Comparison of ENCODE assay signal across 8 cellular contexts in the genomic region with DNA sequence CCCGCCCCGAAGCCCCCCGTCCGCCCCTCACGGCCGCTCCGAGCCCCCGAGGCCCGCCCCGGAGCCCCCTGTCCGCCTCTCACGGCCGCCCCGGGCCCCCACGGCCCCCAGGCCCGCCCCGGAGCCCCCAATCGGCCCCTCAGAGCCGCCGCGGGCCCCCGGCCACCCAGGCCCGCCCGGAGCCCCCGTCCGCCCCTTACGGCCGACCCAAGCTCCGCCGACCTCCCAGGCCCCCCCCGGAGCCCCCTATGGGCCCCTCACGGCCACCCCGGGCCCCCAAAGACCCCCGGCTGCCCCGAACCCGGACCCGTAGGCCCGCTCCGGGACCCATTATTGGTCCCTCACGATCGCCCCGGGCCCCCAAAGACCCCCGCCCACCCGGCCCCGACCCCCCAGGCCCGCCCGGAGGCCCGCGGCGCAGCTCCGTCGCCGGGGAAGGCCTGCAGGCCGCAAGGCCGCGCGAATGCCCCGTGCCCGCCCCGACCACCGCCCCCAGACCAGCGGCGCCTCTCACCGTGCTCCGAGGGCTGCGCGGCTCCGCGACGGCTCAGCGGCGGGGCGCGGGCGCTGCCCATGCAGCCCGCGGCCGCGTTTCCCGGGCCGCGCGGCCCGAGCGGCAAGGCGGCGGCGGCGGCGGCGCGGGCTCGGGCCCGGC. TPM values are rescaled to one million over a fixed set of nuclear protein-coding genes. Genes with fewer than 3 reads are reported as not detected.
DNase-seq lines count a peak whose midpoint lies in the region; ATAC-seq and TF ChIP-seq lines count a peak whose summit lies in the region.

No MANE protein-coding gene starts in this region.

- no peak overlapping the region for H2BK20ac ChIP-seq in H9 (ENCODE audit: low read depth, low read length, poor library complexity, severe bottlenecking)

- no peak for TF ChIP-seq POLR2A in spleen (IDR thresholded peaks at IDR 0.05)

- no peak overlapping the region for H4K5ac ChIP-seq in H9 (ENCODE audit: insufficient read length, low read depth, low read length)

- TF ChIP-seq CTCF in H9 (conservative IDR thresholded peaks at IDR 0.05) = no peak
- TF ChIP-seq CTCF in hepatocyte (IDR thresholded peaks at IDR 0.05; ENCODE audit: poor library complexity) = no peak
- TF ChIP-seq CTCF in spleen (IDR thresholded peaks at IDR 0.05 in 8 of 11, conservative IDR thresholded peaks at IDR 0.05 in 3 of 11) = no peak
- no peak for TF ChIP-seq CTCF in glutamatergic neuron (IDR thresholded peaks at IDR 0.05; ENCODE audit: partially characterized antibody, unreplicated experiment)

- H2AFZ ChIP-seq in H9 (ENCODE audit: low read length) = no peak overlapping the region
- no peak overlapping the region for H2AFZ ChIP-seq in hepatocyte

- DNase-seq in H9 = no peak
- no peak for DNase-seq in activated CD4-positive, alpha-beta memory T cell treated with anti-CD3 and anti-CD28 coated beads, Interleukin-2, amount 10 ng/mL, durations not matched to agents 7 days and 5 days
- DNase-seq in hepatocyte (ENCODE audit: low spot score) = no peak
- DNase-seq in spleen = peak; percentile 90
- no peak for DNase-seq in NOMO-1 treated with DMSO at 0.1 percent for 48 hours (lab: John Stamatoyannopoulos, UW; ENCODE audit: unreplicated experiment)
- DNase-seq in glutamatergic neuron = no peak
- DNase-seq in NCI-H526 (lab: John Stamatoyannopoulos, UW) = no peak

- H3K36me3 ChIP-seq in hepatocyte (replicated peaks; ENCODE audit: insufficient read depth, low read depth) (no peaks in the 10 kb centered on the region), spleen (peaks cover 0 to 21% (median 0%) of the 10 kb centered on the region in 6 donors)

- H4K20me1 ChIP-seq in H9 (ENCODE audit: control insufficient read depth, insufficient read depth, insufficient read length) = no peaks in the 10 kb centered on the region
- peaks cover 41% of the 10 kb centered on the region for H4K20me1 ChIP-seq in hepatocyte (ENCODE audit: insufficient read depth, poor library complexity, severe bottlenecking)

- H3K14ac ChIP-seq in H9 (ENCODE audit: insufficient read depth, low read length) = peak overlapping the region; percentile 83; the same call in 1 of the 2 replicates

- H3K79me1 ChIP-seq in H9 (ENCODE audit: insufficient read depth, low read depth, low read length, poor library complexity, severe bottlenecking) = peaks cover 5% of the 10 kb centered on the region

- H3K36me3 Mint-ChIP-seq in H9 (ENCODE audit: insufficient read depth in 1 of 3, low read depth in 3 of 3) = peaks cover 0 to 10% (median 8%) of the 10 kb centered on the region in 3 experiments; a peak in 6 of 7 replicates
- peaks cover 31% of the 10 kb centered on the region for H3K36me3 Mint-ChIP-seq in activated CD4-positive, alpha-beta memory T cell treated with anti-CD3 and anti-CD28 coated beads, Interleukin-2, amount 10 ng/mL, durations not matched to agents 7 days and 5 days (ENCODE audit: low read depth)
- no peaks in the 10 kb centered on the region for H3K36me3 Mint-ChIP-seq in glutamatergic neuron (ENCODE audit: unreplicated experiment)

- H3K79me2 ChIP-seq in H9 (ENCODE audit: insufficient read depth, low read length) = peaks cover 43% of the 10 kb centered on the region
- H3K79me2 ChIP-seq in hepatocyte = peaks cover 76% of the 10 kb centered on the region

- H3K56ac ChIP-seq in H9 (ENCODE audit: insufficient read length, low read depth, low read length) = no peak overlapping the region

- no peak overlapping the region for H2BK15ac ChIP-seq in H9 (ENCODE audit: low read depth, low read length)

- H3K4me1 Mint-ChIP-seq in H9 (peaks cover 42 to 44% of the 10 kb centered on the region in 2 experiments), glutamatergic neuron (ENCODE audit: low read depth, unreplicated experiment) (peaks cover 45% of the 10 kb centered on the region)
- peaks cover 59% of the 10 kb centered on the region for H3K4me1 Mint-ChIP-seq in activated CD4-positive, alpha-beta memory T cell treated with anti-CD3 and anti-CD28 coated beads, Interleukin-2, amount 10 ng/mL, durations not matched to agents 7 days and 5 days

- H3K27me3 Mint-ChIP-seq in H9 (ENCODE audit: low read depth) (no peaks in the 10 kb centered on the region), glutamatergic neuron (ENCODE audit: unreplicated experiment) (peaks cover 23% of the 10 kb centered on the region)
- H3K27me3 Mint-ChIP-seq in activated CD4-positive, alpha-beta memory T cell treated with anti-CD3 and anti-CD28 coated beads, Interleukin-2, amount 10 ng/mL, durations not matched to agents 7 days and 5 days = no peaks in the 10 kb centered on the region

- no peak overlapping the region for H3T11ph ChIP-seq in H9 (ENCODE audit: low read length)

- H4K91ac ChIP-seq in H9 (ENCODE audit: insufficient read length, low read depth, low read length) = no peak overlapping the region

- peaks cover 0 to 4% of the 10 kb centered on the region in 2 experiments; a peak in 1 of 5 replicates for H3K9me3 Mint-ChIP-seq in H9
- no peaks in the 10 kb centered on the region for H3K9me3 Mint-ChIP-seq in activated CD4-positive, alpha-beta memory T cell treated with anti-CD3 and anti-CD28 coated beads, Interleukin-2, amount 10 ng/mL, durations not matched to agents 7 days and 5 days
- peaks cover 29% of the 10 kb centered on the region for H3K9me3 Mint-ChIP-seq in glutamatergic neuron (ENCODE audit: unreplicated experiment)

- intact Hi-C loops in spleen (cut with DNase I; ENCODE audit: low total_unique reads) = loop anchor here (10.0 kb wide), 1 partner anchor 155 kb away; no protein-coding TSS in a partner anchor

- H3K9me3 ChIP-seq in H9 (ENCODE audit: control insufficient read depth, low read depth, low read length) = no peaks in the 10 kb centered on the region
- H3K9me3 ChIP-seq in hepatocyte (ENCODE audit: low read depth) = no peaks in the 10 kb centered on the region
- no peaks in the 10 kb centered on the region for H3K9me3 ChIP-seq in spleen

- H3K18ac ChIP-seq in H9 (ENCODE audit: insufficient read length, low read depth, low read length) = no peak overlapping the region

- H3K23me2 ChIP-seq in H9 (ENCODE audit: insufficient read length, low read depth, low read length, poor library complexity, severe bottlenecking) = peaks cover 8% of the 10 kb centered on the region

- H2BK5ac ChIP-seq in H9 (ENCODE audit: insufficient read length, low read length) = no peak overlapping the region

- H3K23ac ChIP-seq in H9 (ENCODE audit: insufficient read length, low read depth, low read length) = no peak overlapping the region

- H3K4me1 ChIP-seq in H9 (ENCODE audit: insufficient read depth, low read length) (peaks cover 3% of the 10 kb centered on the region; the same call in 1 of the 2 replicates), hepatocyte (ENCODE audit: insufficient read depth) (peaks cover 37% of the 10 kb centered on the region), spleen (peaks cover 48 to 82% (median 64%) of the 10 kb centered on the region in 6 donors)

- no peak overlapping the region for H2BK120ac ChIP-seq in H9 (ENCODE audit: low read depth, low read length, poor library complexity, severe bottlenecking)

- no peaks in the 10 kb centered on the region for H3K27me3 ChIP-seq in H9 (ENCODE audit: insufficient read depth, low read length)
- no peaks in the 10 kb centered on the region for H3K27me3 ChIP-seq in hepatocyte
- no peaks in the 10 kb centered on the region for H3K27me3 ChIP-seq in spleen (replicated peaks in 1 of 7)

- no peaks in the 10 kb centered on the region for H3K9me2 ChIP-seq in hepatocyte (replicated peaks; ENCODE audit: insufficient read depth)

- H4K8ac ChIP-seq in H9 (replicated peaks; ENCODE audit: insufficient read length, low read depth, low read length) = no peak overlapping the region

- H2BK12ac ChIP-seq in H9 (ENCODE audit: insufficient read length, low read depth, low read length) = no peak overlapping the region

- CTCF ChIA-PET in activated CD4-positive, alpha-beta memory T cell treated with anti-CD3 and anti-CD28 coated beads, Interleukin-2, amount 10 ng/mL, durations not matched to agents 7 days and 5 days (lab: Charles Lee) = interaction anchor here (1.2 to 1.4 kb wide), 2 partner anchors 13 to 17 kb away, joined by 4 to 6 read pairs; no protein-coding TSS in a partner anchor

- ATAC-seq in GM19455 (IDR thresholded peaks at IDR 0.05; ENCODE audit: unreplicated experiment) = no peak

- no peak overlapping the region for H3K27ac ChIP-seq in H9 (ENCODE audit: insufficient read length, low read depth, low read length)
- H3K27ac ChIP-seq in hepatocyte = peak overlapping the region; percentile 98
- peak overlapping the region; percentile 92 to 99 (median 98) for H3K27ac ChIP-seq in spleen

- H3K4me2 ChIP-seq in H9 (ENCODE audit: insufficient read depth, insufficient read length, low read length) (no peak overlapping the region), hepatocyte (peak overlapping the region; percentile 94)

- WGBS in H9 (ENCODE audit: extremely low coverage, insufficient read length, low lambda C conversion rate) = no CpG with 5 or more reads among the region's 94 CpGs
- WGBS in hepatocyte (ENCODE audit: low lambda C conversion rate, missing lambda C conversion rate) = 2% methylated on average over 24 of the region's 94 CpGs
- WGBS in spleen, 5 donors = 1 to 4% (median 1%) methylated on average over 5 to 94 of the region's 94 CpGs

- H3K4me3 Mint-ChIP-seq in H9 (peak overlapping the region; percentile 91 to 95; a peak in 3 of 5 replicates), glutamatergic neuron (ENCODE audit: unreplicated experiment) (no peak overlapping the region)
- H3K4me3 Mint-ChIP-seq in activated CD4-positive, alpha-beta memory T cell treated with anti-CD3 and anti-CD28 coated beads, Interleukin-2, amount 10 ng/mL, durations not matched to agents 7 days and 5 days = peak overlapping the region; percentile 92

- H2AK5ac ChIP-seq in H9 (ENCODE audit: insufficient read length, low read length) = no peak overlapping the region

- H3K27ac Mint-ChIP-seq in H9 = no peak overlapping the region; a peak in 1 of 7 replicates
- H3K27ac Mint-ChIP-seq in activated CD4-positive, alpha-beta memory T cell treated with anti-CD3 and anti-CD28 coated beads, Interleukin-2, amount 10 ng/mL, durations not matched to agents 7 days and 5 days = peak overlapping the region; percentile 94
- H3K27ac Mint-ChIP-seq in glutamatergic neuron (ENCODE audit: unreplicated experiment) = no peak overlapping the region

- no peak overlapping the region for H3K4ac ChIP-seq in H9 (ENCODE audit: low read depth, low read length)

- peak overlapping the region; percentile 60 for H3K9ac ChIP-seq in H9 (ENCODE audit: extremely low read depth, insufficient read length, low read length)

- H3K4me3 ChIP-seq in hepatocyte (peak overlapping the region; percentile 70), spleen (peak overlapping the region; percentile 64 to 92 (median 78))

- POLR2A ChIA-PET in activated CD4-positive, alpha-beta memory T cell treated with anti-CD3 and anti-CD28 coated beads, Interleukin-2, amount 10 ng/mL, durations not matched to agents 7 days and 5 days (lab: Charles Lee) = interaction anchor here (0.6 to 8.9 kb wide), 13 partner anchors 13 to 637 kb away, joined by 3 to 158 read pairs (median 4); a partner anchor contains a TSS

RNA-seq across cellular contexts. Expression of a gene that starts 0.5 kb away (rescaled TPM):
- total RNA-seq in H9 (2021) (178 and 181 TPM in 2 replicates), hepatocyte (48.7 and 50.6 TPM in 2 replicates), spleen (100 to 1,000 TPM; 105 to 203 (median 136) TPM), glutamatergic neuron (ENCODE audit: unreplicated experiment) (367 TPM)
- total RNA-seq in activated CD4-positive, alpha-beta memory T cell treated with anti-CD3 and anti-CD28 coated beads, Interleukin-2, amount 10 ng/mL, durations not matched to agents 7 days and 5 days = 100 to 1,000 TPM; 199 to 208 TPM
- polyA plus RNA-seq in hepatocyte (130 and 135 TPM in 2 replicates), spleen (10 to 100 TPM; 29.0 to 60.0 (median 37.8) TPM)

RNA-seq across cellular contexts. Expression of a gene that starts 18.3 kb away (rescaled TPM):
- total RNA-seq in H9 (2021) (110 and 119 TPM in 2 replicates), hepatocyte (149 and 222 TPM in 2 replicates), spleen (100 to 1,000 TPM in 6 of 7 donors, 10 to 100 TPM in 1; 90.4 to 260 (median 153) TPM), glutamatergic neuron (ENCODE audit: unreplicated experiment) (166 TPM)
- total RNA-seq in activated CD4-positive, alpha-beta memory T cell treated with anti-CD3 and anti-CD28 coated beads, Interleukin-2, amount 10 ng/mL, durations not matched to agents 7 days and 5 days = 10 to 100 TPM; 73.9 to 77.9 TPM
- polyA plus RNA-seq in hepatocyte (108 and 130 TPM in 2 replicates), spleen (100 to 1,000 TPM in 2 of 3 donors, 10 to 100 TPM in 1; 64.5 to 189 (median 135) TPM)
